ENCODE assay signal across 1 cellular context in the genomic region with DNA sequence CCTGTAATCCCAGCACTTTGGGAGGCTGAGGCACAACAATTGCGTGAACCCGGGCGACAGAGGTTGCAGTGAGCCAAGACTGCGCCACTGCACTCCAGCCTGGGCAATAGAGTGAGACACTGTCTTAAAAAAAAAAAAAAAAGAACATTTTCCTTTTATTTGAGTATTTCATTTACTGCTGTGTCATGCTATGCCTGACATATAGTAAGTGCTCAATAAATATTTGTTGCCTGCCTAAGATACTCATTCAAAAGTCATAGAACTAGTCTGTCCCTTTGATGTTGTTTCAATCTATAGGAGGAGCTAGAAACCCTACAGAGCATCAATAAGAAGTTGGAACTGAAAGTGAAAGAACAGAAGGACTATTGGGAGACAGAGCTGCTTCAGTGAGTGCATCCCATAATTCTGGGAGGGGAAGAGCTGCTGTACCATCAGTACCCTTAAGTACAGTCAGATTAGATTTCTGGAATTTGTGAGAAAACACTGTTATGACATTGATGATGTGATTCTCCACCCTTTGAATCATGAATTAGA.
A peak's percentile ranks its signal among the peaks of the same experiment; 100 is the strongest.
TF ChIP-seq lines count a peak whose summit lies in the region.

No MANE protein-coding gene starts in this region.

TF ChIP-seq in HepG2, 621 proteins besides CTCF, POLR2A, EP300 and RAD21:
- TF ChIP-seq NFE2L2 (IDR thresholded peaks at IDR 0.05; ENCODE audit: low read length) (peak; percentile 44; the same call in 1 of the 2 replicates), IRX3 (CRISPR knock-in tag; IDR thresholded peaks at IDR 0.05; ENCODE audit: borderline replicate concordance, low read depth) (no peak)
